ENCODE assay signal across 22 cellular contexts in genomic region chr5:172588380-172588779, GRCh38. TPM values are rescaled to one million over a fixed set of nuclear protein-coding genes. Genes with fewer than 3 reads are reported as not detected.
DNase-seq lines count a peak whose midpoint lies in the region; ATAC-seq, FAIRE-seq and TF ChIP-seq lines count a peak whose summit lies in the region.
"Had no signal": no experiment of that assay in that cellular context is flagged by ENCODE, and none has a peak within 500 bp of the region (broad histone marks: within the 10 kb centered on the region; RNA-seq: fewer than 3 reads in every experiment).

No MANE protein-coding gene starts in this region.

- no peak overlapping the region for H3K9ac ChIP-seq in H1 (replicated peaks in 1 of 4; ENCODE audit: extremely low read depth in 1 of 4, low read depth in 3 of 4, low read length in 3 of 4)
- H3K9ac ChIP-seq: BLaER1 had no signal

- POLR2A ChIA-PET in H1 (lab: Charles Lee; ENCODE audit: partially characterized antibody), result no interaction called here

- TF ChIP-seq RAD21 in H1 (IDR thresholded peaks at IDR 0.05 in 1 of 2, conservative IDR thresholded peaks at IDR 0.05 in 1 of 2; ENCODE audit: low read depth in 2 of 2, low read length in 2 of 2), result no peak

- no peak overlapping the region for H3K4me2 ChIP-seq in H1 (ENCODE audit: insufficient read depth in 1 of 2, low read depth in 2 of 2, low read length in 2 of 2)
- H3K4me2 ChIP-seq: BLaER1 had no signal

- H3K36me3 Mint-ChIP-seq in CD14-positive monocyte, result no peaks in the 10 kb centered on the region
- no peaks in the 10 kb centered on the region for H3K36me3 Mint-ChIP-seq in stimulated activated memory B cell treated with anti-CD40 and anti-IgM and Interleukin-4, amounts not matched to agents 10 μg/mL and 1 μg/mL and 100 μg/mL, for 72 hours
- H3K36me3 Mint-ChIP-seq in activated naive CD4-positive, alpha-beta T cell treated with anti-CD3 and anti-CD28 coated beads, Interleukin-2, amount 50 U/mL, for 72 hours, result no peaks in the 10 kb centered on the region
- H3K36me3 Mint-ChIP-seq: CD8-positive, alpha-beta memory T cell had no signal

- H3K27ac ChIP-seq in H1 (ENCODE audit: low read depth, low read length), result no peak overlapping the region
- H3K27ac ChIP-seq: BLaER1, C4-2B had no signal

- H3K27me3 ChIP-seq in H1 (replicated peaks in 1 of 4; ENCODE audit: control insufficient read depth in 3 of 4, extremely low read depth in 1 of 4, insufficient read depth in 3 of 4, low read length in 3 of 4), result peaks cover 0 to 7% (median 4%) of the 10 kb centered on the region in 4 experiments; a peak in 2 of 7 replicates
- H3K27me3 ChIP-seq: BLaER1 had no signal

- peaks cover 4 to 26% (median 13%) of the 10 kb centered on the region in 4 experiments for H3K4me1 ChIP-seq in H1 (replicated peaks in 1 of 4; ENCODE audit: control insufficient read depth in 3 of 4, insufficient read depth in 4 of 4, low read length in 3 of 4)

- H3K27ac Mint-ChIP-seq in CD14-positive monocyte, result no peak overlapping the region
- H3K27ac Mint-ChIP-seq in stimulated activated memory B cell treated with anti-CD40 and anti-IgM and Interleukin-4, amounts not matched to agents 10 μg/mL and 1 μg/mL and 100 μg/mL, for 72 hours, result no peak overlapping the region
- no peak overlapping the region for H3K27ac Mint-ChIP-seq in activated naive CD4-positive, alpha-beta T cell treated with anti-CD3 and anti-CD28 coated beads, Interleukin-2, amount 50 U/mL, for 72 hours
- H3K27ac Mint-ChIP-seq: B cell; CD4-positive, alpha-beta T cell; CD8-positive, alpha-beta memory T cell had no signal

- no peak overlapping the region for H2BK20ac ChIP-seq in H1 (ENCODE audit: low read length)

- CTCF ChIA-PET in H1 (lab: Charles Lee; ENCODE audit: partially characterized antibody), result interaction anchor here (0.9 to 3.5 kb wide), 2 partner anchors 109 to 119 kb away, joined by 3 to 11 read pairs; no protein-coding TSS in a partner anchor

- H3K14ac ChIP-seq in H1 (ENCODE audit: insufficient read length), result no peak overlapping the region

- no peak overlapping the region for H4K91ac ChIP-seq in H1 (replicated peaks; ENCODE audit: insufficient read length, low read length)

- no peak overlapping the region for H2AK5ac ChIP-seq in H1 (ENCODE audit: low read depth, low read length)

- intact Hi-C loops in CD14-positive monocyte (cut with micrococcal nuclease) (no loop called here), posterior vena cava (cut with DNase I) (no loop called here)

- DNase-seq in CD14-positive monocyte (ENCODE audit: low spot score), result peak; percentile 18
- no peak for DNase-seq in H1 (ENCODE audit: low read depth in 1 of 2, low spot score in 2 of 2)
- DNase-seq in posterior vena cava (ENCODE audit: low spot score), result peak; percentile 70
- no peak for DNase-seq in activated naive CD4-positive, alpha-beta T cell treated with anti-CD3 and anti-CD28 coated beads, Interleukin-2, amount 50 U/mL, for 72 hours (ENCODE audit: low spot score in 2 of 2)
- no peak for DNase-seq in AML-193 (lab: John Stamatoyannopoulos, UW)
- DNase-seq in GDM1 (lab: John Stamatoyannopoulos, UW), result no peak
- DNase-seq: CD4-positive, alpha-beta T cell; CD8-positive, alpha-beta memory T cell; DMS 273 treated with DMSO at 0.1 percent for 48 hours; DMS79; EL; GF-D8; GOT3; H7; HCEC 1CT had no signal

- TF ChIP-seq CTCF in CD14-positive monocyte (IDR thresholded peaks at IDR 0.05) (no peak), H1 (IDR thresholded peaks at IDR 0.05; ENCODE audit: control extremely low read depth in 1 of 3, insufficient read depth in 1 of 3, low read depth in 1 of 3, low read length in 3 of 3) (no peak)

- H3K4me1 Mint-ChIP-seq in CD14-positive monocyte, result no peaks in the 10 kb centered on the region
- H3K4me1 Mint-ChIP-seq in stimulated activated memory B cell treated with anti-CD40 and anti-IgM and Interleukin-4, amounts not matched to agents 10 μg/mL and 1 μg/mL and 100 μg/mL, for 72 hours, result no peaks in the 10 kb centered on the region
- H3K4me1 Mint-ChIP-seq: B cell; CD8-positive, alpha-beta memory T cell had no signal

- no peak overlapping the region for H3K4me3 ChIP-seq in H1 (ENCODE audit: extremely low read depth in 1 of 4, insufficient read depth in 2 of 4, low read depth in 3 of 4, low read length in 4 of 4)
- H3K4me3 ChIP-seq: BLaER1 had no signal

- H3K27me3 Mint-ChIP-seq in CD14-positive monocyte (ENCODE audit: low read depth in 3 of 3), result peaks cover 4 to 15% (median 5%) of the 10 kb centered on the region in 3 donors
- H3K27me3 Mint-ChIP-seq in stimulated activated memory B cell treated with anti-CD40 and anti-IgM and Interleukin-4, amounts not matched to agents 10 μg/mL and 1 μg/mL and 100 μg/mL, for 72 hours, result peaks cover 38% of the 10 kb centered on the region

- WGBS in H1 (ENCODE audit: extremely low coverage in 1 of 2, insufficient coverage in 1 of 2, insufficient read length in 1 of 2, insufficient replicate concordance in 2 of 2, low coverage in 1 of 2, low lambda C conversion rate in 2 of 2, missing lambda C conversion rate in 1 of 2), 2 experiments, result 89% methylated on average over 5 of the region's 7 CpGs; no CpG with 5 or more reads in 1 of the 2 experiments

- no peak overlapping the region for H3K23ac ChIP-seq in H1 (ENCODE audit: insufficient read length)

- peak overlapping the region; percentile 65; the same call in 1 of the 2 replicates for H2BK12ac ChIP-seq in H1 (ENCODE audit: low read depth, low read length)

- peak; percentile 5 for ATAC-seq in stimulated activated memory B cell treated with anti-CD40 and anti-IgM and Interleukin-4, amounts not matched to agents 10 μg/mL and 1 μg/mL and 100 μg/mL, for 72 hours
- no peak for ATAC-seq in activated naive CD4-positive, alpha-beta T cell treated with anti-CD3 and anti-CD28 coated beads, Interleukin-2, amount 50 U/mL, for 72 hours

- no peaks in the 10 kb centered on the region for H3K36me3 ChIP-seq in H1 (ENCODE audit: control insufficient read depth in 2 of 4, insufficient read depth in 4 of 4, low read length in 3 of 4)
- H3K36me3 ChIP-seq: BLaER1 had no signal

- no peak overlapping the region for H3K56ac ChIP-seq in H1 (replicated peaks; ENCODE audit: insufficient read length, low read depth, low read length)

- no peaks in the 10 kb centered on the region for H3K79me2 ChIP-seq in H1 (ENCODE audit: control insufficient read depth in 1 of 2, insufficient read depth in 2 of 2, low read length in 2 of 2)

- no peaks in the 10 kb centered on the region for H4K20me1 ChIP-seq in H1 (replicated peaks in 1 of 2; ENCODE audit: control insufficient read depth in 1 of 2, insufficient read depth in 2 of 2, low read length in 2 of 2)
- H4K20me1 ChIP-seq: BLaER1 had no signal

- no peaks in the 10 kb centered on the region for H3K23me2 ChIP-seq in H1 (ENCODE audit: low read depth, low read length)

- no peak overlapping the region for H4K5ac ChIP-seq in H1 (ENCODE audit: insufficient read length, low read depth, low read length)

- no peak overlapping the region for H4K8ac ChIP-seq in H1 (ENCODE audit: extremely low read depth, insufficient read depth, low read length)

- H3K18ac ChIP-seq in H1 (ENCODE audit: extremely low read depth, low read length), result no peak overlapping the region

- no peak overlapping the region for H2AFZ ChIP-seq in H1 (ENCODE audit: low read length)

- FAIRE-seq in H1 (lab: Jason Lieb, UNC), result no peak
- FAIRE-seq: D721Med, GM12891, GM18507 had no signal

- H3K4ac ChIP-seq in H1 (replicated peaks; ENCODE audit: insufficient read length, low read depth, low read length), result no peak overlapping the region

- TF ChIP-seq EP300 in H1 (IDR thresholded peaks at IDR 0.05; ENCODE audit: borderline replicate concordance in 1 of 2, low read depth in 2 of 2, low read length in 2 of 2), result no peak

- no peak overlapping the region; the same call in 1 of the 2 replicates for H2BK5ac ChIP-seq in H1 (ENCODE audit: low read depth, low read length)

- peak overlapping the region; percentile 84; the same call in 1 of the 2 replicates for H2BK15ac ChIP-seq in H1 (ENCODE audit: low read length)

- no peaks in the 10 kb centered on the region for H3K9me3 ChIP-seq in H1 (ENCODE audit: insufficient read depth in 2 of 2, low read depth in 1 of 2, low read length in 1 of 2)
- H3K9me3 ChIP-seq: BLaER1 had no signal

- H3K4me3 Mint-ChIP-seq in CD14-positive monocyte, result no peak overlapping the region
- no peak overlapping the region for H3K4me3 Mint-ChIP-seq in stimulated activated memory B cell treated with anti-CD40 and anti-IgM and Interleukin-4, amounts not matched to agents 10 μg/mL and 1 μg/mL and 100 μg/mL, for 72 hours
- H3K4me3 Mint-ChIP-seq: B cell; CD4-positive, alpha-beta T cell; CD8-positive, alpha-beta memory T cell had no signal

- TF ChIP-seq POLR2A in H1 (IDR thresholded peaks at IDR 0.05; ENCODE audit: control extremely low read depth in 1 of 2, low read depth in 2 of 2, low read length in 2 of 2), result no peak

- H3K79me1 ChIP-seq in H1 (ENCODE audit: low read depth, low read length), result no peaks in the 10 kb centered on the region

- no peak overlapping the region for H2BK120ac ChIP-seq in H1 (replicated peaks; ENCODE audit: low read depth, low read length)

- H3K9me3 Mint-ChIP-seq in CD14-positive monocyte, result no peaks in the 10 kb centered on the region
- no peaks in the 10 kb centered on the region for H3K9me3 Mint-ChIP-seq in stimulated activated memory B cell treated with anti-CD40 and anti-IgM and Interleukin-4, amounts not matched to agents 10 μg/mL and 1 μg/mL and 100 μg/mL, for 72 hours
- H3K9me3 Mint-ChIP-seq in activated naive CD4-positive, alpha-beta T cell treated with anti-CD3 and anti-CD28 coated beads, Interleukin-2, amount 50 U/mL, for 72 hours, result no peaks in the 10 kb centered on the region
- H3K9me3 Mint-ChIP-seq: CD4-positive, alpha-beta T cell; CD8-positive, alpha-beta memory T cell had no signal

TF ChIP-seq in H1, 55 proteins besides CTCF, POLR2A, EP300 and RAD21 (continues in another document):
- TF ChIP-seq SAP30 (IDR thresholded peaks at IDR 0.05; ENCODE audit: insufficient read depth, insufficient replicate concordance, low read length) (no peak), RXRA (IDR thresholded peaks at IDR 0.05; ENCODE audit: insufficient read depth, low read depth, low read length) (no peak), GTF2F1 (IDR thresholded peaks at IDR 0.05; ENCODE audit: borderline replicate concordance, low read depth, low read length) (no peak), SP4 (IDR thresholded peaks at IDR 0.05; ENCODE audit: low read length) (no peak)

RNA-seq across cellular contexts. Expression of gene NEURL1B, which starts 52.7 kb away (rescaled TPM):
- not detected for polyA plus RNA-seq in CD14-positive monocyte
- 5.7 and 6.1 TPM in 2 replicates for total RNA-seq in H1 (2021; fragmentation: NEBNext Ultra II Directional; extraction: Animal tissue kit (Norgen Biotek cat#: 25700))
- polyA plus RNA-seq in H1 (2011; rRNA removed), result 3.3 and 5.4 TPM in 2 replicates
- 4.8 TPM for polyA plus RNA-seq in H1 (2011; cell fraction: cytosol; rRNA removed)
- 15.7 TPM for polyA plus RNA-seq in H1 (2011; cell fraction: nucleus; rRNA removed)
- 4.5 to 5.3 TPM (median 4.5 TPM) in 4 replicates for polyA plus RNA-seq in H1 (2012, experiment 1 of 2)
- polyA plus RNA-seq in H1 (2012, experiment 2 of 2), result 4.2 TPM
- 2.9 TPM for polyA plus RNA-seq in H1 (2013, experiment 1 of 2)
- 2.8 TPM for polyA plus RNA-seq in H1 (2013, experiment 2 of 2)
- 3.9 and 4.0 TPM in 2 replicates for polyA minus RNA-seq in H1 (2011; rRNA and poly(A)+ RNA removed)
- polyA minus RNA-seq in H1 (2011; cell fraction: cytosol; rRNA and poly(A)+ RNA removed), result 5.5 TPM
- polyA minus RNA-seq in H1 (2011; cell fraction: nucleus; rRNA and poly(A)+ RNA removed), result 4.4 TPM
- total RNA-seq in posterior vena cava, result 10 to 100 TPM; 32.9 to 38.6 TPM
- 1 to 10 TPM in 1 of 2 donors, under 1 TPM in 1; 0.23 to 1.4 TPM for total RNA-seq in activated naive CD4-positive, alpha-beta T cell treated with anti-CD3 and anti-CD28 coated beads, Interleukin-2, amount 50 U/mL, for 72 hours
- polyA plus RNA-seq: CD8-positive, alpha-beta memory T cell had no signal

Comparison
In these comparisons a context has a peak if more than half of its experiments do, and no peak if none do; other contexts are left out.
1. DNase-seq: peak in CD14-positive monocyte (single experiment) and posterior vena cava (single experiment); none in H1 (0 of 2), activated naive CD4-positive, alpha-beta T cell treated with anti-CD3 and anti-CD28 coated beads, Interleukin-2, amount 50 U/mL, for 72 hours (0 of 2), AML-193 (0 of 2) and GDM1 (single experiment).